In the genomic region with DNA sequence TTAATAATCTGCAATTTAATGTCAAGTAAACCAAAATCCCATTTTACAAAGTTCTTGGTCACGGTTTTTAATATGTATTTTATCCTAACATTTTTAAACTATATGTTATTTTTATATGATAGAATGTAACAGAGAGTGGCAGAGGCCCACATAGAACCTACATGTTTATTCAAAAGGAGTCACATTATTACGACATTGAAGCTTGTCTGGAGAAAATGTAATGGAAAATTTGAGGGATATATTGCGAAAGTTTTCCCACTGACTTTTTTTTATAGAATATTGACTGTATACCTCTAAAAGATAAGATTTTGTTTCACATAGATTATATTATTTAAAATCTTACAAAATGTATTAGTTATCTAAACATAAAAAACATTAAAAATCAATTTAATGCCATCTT, we compare ENCODE assay signal across 25 cellular contexts.
DNase-seq lines count a peak whose midpoint lies in the region; ATAC-seq and TF ChIP-seq lines count a peak whose summit lies in the region.
"Had no signal": no experiment of that assay in that cellular context is flagged by ENCODE, and none has a peak within 500 bp of the region (broad histone marks: within the 10 kb centered on the region; RNA-seq: fewer than 3 reads in every experiment).

No MANE protein-coding gene starts in this region.

- H2BK20ac ChIP-seq in IMR-90 (ENCODE audit: low read depth, low read length): no peak overlapping the region

- CTCF ChIA-PET in IMR-90 (lab: Yijun Ruan, JAX): interaction anchor here (0.6 to 0.9 kb wide), 2 partner anchors 100 to 287 kb away, joined by 3 read pairs; no protein-coding TSS in a partner anchor

- H3K56ac ChIP-seq in IMR-90 (ENCODE audit: extremely low read depth, insufficient read depth, low read length): no peak overlapping the region

- H3K27me3 ChIP-seq in ACC112 (ENCODE audit: insufficient read depth, low read length): no peaks in the 10 kb centered on the region
- H3K27me3 ChIP-seq in IMR-90 (ENCODE audit: control insufficient read depth, insufficient read depth, low read length): no peaks in the 10 kb centered on the region
- no peaks in the 10 kb centered on the region for H3K27me3 ChIP-seq in mesenchymal stem cell (ENCODE audit: control insufficient read depth in 1 of 2, insufficient read depth in 1 of 2, low read length in 2 of 2)
- H3K27me3 ChIP-seq: pancreas, transverse colon had no signal

- H3K79me1 ChIP-seq in IMR-90 (ENCODE audit: low read depth in 1 of 2, low read length in 2 of 2) (no peaks in the 10 kb centered on the region), mesenchymal stem cell (replicated peaks; ENCODE audit: low read length, poor library complexity, severe bottlenecking) (no peaks in the 10 kb centered on the region)

- peaks cover 7% of the 10 kb centered on the region for H3K9me3 ChIP-seq in IMR-90 (ENCODE audit: control insufficient read depth, insufficient read depth, low read length)
- H3K9me3 ChIP-seq in mesenchymal stem cell (ENCODE audit: control insufficient read depth, low read length): peaks cover 9% of the 10 kb centered on the region
- H3K9me3 ChIP-seq: pancreas, transverse colon had no signal

- H4K20me1 ChIP-seq in IMR-90 (ENCODE audit: insufficient read depth, low read length): no peaks in the 10 kb centered on the region

- peaks cover 9% of the 10 kb centered on the region for H3K4me1 ChIP-seq in ACC112 (ENCODE audit: control insufficient read depth, insufficient read depth, low read length, unreplicated experiment)
- H3K4me1 ChIP-seq in IMR-90 (ENCODE audit: control insufficient read depth, insufficient read depth, low read length): peaks cover 3% of the 10 kb centered on the region; the same call in 1 of the 2 replicates
- no peaks in the 10 kb centered on the region for H3K4me1 ChIP-seq in mesenchymal stem cell (ENCODE audit: control insufficient read depth, insufficient read depth, low read depth, low read length)
- H3K4me1 ChIP-seq: pancreas had no signal

- H3K27ac ChIP-seq in ACC112 (ENCODE audit: low read depth, low read length) (peak overlapping the region; percentile 71), IMR-90 (ENCODE audit: insufficient read depth, low read length) (no peak overlapping the region), mesenchymal stem cell (ENCODE audit: low read length, poor library complexity, severe bottlenecking) (no peak overlapping the region)
- H3K27ac ChIP-seq: pancreas had no signal

- WGBS in IMR-90 (ENCODE audit: extremely low coverage in 2 of 2, insufficient read length in 1 of 2), 2 experiments: no CpG with 5 or more reads among the region's 3 CpGs
- WGBS in mesenchymal stem cell: 57% methylated on average over 2 of the region's 3 CpGs

- H4K91ac ChIP-seq in IMR-90 (ENCODE audit: insufficient read depth, low read depth, low read length): no peak overlapping the region
- H4K91ac ChIP-seq in mesenchymal stem cell (ENCODE audit: low read length): no peak overlapping the region

- BruUV-seq in IMR-90 (replicated peaks; lab: Mats Ljungman, UMichigan): no TSS peak

- H3K9me1 ChIP-seq in IMR-90 (ENCODE audit: insufficient read depth, low read length): no peaks in the 10 kb centered on the region

- H2BK5ac ChIP-seq in IMR-90 (ENCODE audit: low read depth, low read length, poor library complexity, severe bottlenecking) (peak overlapping the region; percentile 52), mesenchymal stem cell (ENCODE audit: low read depth, low read length, poor library complexity, severe bottlenecking) (no peak overlapping the region)

- H2BK15ac ChIP-seq in IMR-90 (ENCODE audit: low read depth, low read length) (no peak overlapping the region), mesenchymal stem cell (ENCODE audit: low read depth, poor library complexity, severe bottlenecking) (no peak overlapping the region)

- DNase-seq in IMR-90: peak; percentile 53
- peak; percentile 42 for DNase-seq in dedifferentiated amniotic fluid mesenchymal stem cell (ENCODE audit: extremely low spot score)
- DNase-seq in mesenchymal stem cell: peak; percentile 87
- no peak for DNase-seq in cortex of kidney (lab: John Stamatoyannopoulos, UW)
- DNase-seq in DMS153 treated with DMSO at 0.1 percent for 48 hours (lab: John Stamatoyannopoulos, UW; ENCODE audit: unreplicated experiment): no peak
- DNase-seq: activated CD4-positive, alpha-beta T cell treated with anti-CD3 and anti-CD28 coated beads for 4 hours; activated CD8-positive, alpha-beta memory T cell treated with anti-CD3 and anti-CD28 coated beads for 24 hours; activated effector memory CD4-positive, alpha-beta T cell treated with anti-CD3 and anti-CD28 coated beads, Interleukin-2, amount 50 U/mL, for 16 hours; activated naive CD8-positive, alpha-beta T cell treated with anti-CD3 and anti-CD28 coated beads, Interleukin-2, amount 10 ng/mL, durations not matched to agents 7 days and 5 days; cerebellar nuclear complex; effector CD8-positive, alpha-beta T cell; H7; KBM-7; midbrain; naive thymus-derived CD8-positive, alpha-beta T cell; NCI-H1417 treated with DMSO at 0.1 percent for 48 hours; NCI-H2107; NCI-H446; pancreas; RPMI8226; stimulated activated CD4-positive, alpha-beta T cell treated with anti-CD3 and anti-CD28 coated beads, Interleukin-2, amount 100 ng/mL, for 48 hours; transverse colon had no signal

- H3K4me2 ChIP-seq in IMR-90 (ENCODE audit: low read depth, low read length): peak overlapping the region; percentile 20; the same call in 1 of the 2 replicates
- H3K4me2 ChIP-seq in mesenchymal stem cell (ENCODE audit: low read length, poor library complexity, severe bottlenecking): no peak overlapping the region

- H3K4ac ChIP-seq in IMR-90 (ENCODE audit: low read depth, low read length) (no peak overlapping the region), mesenchymal stem cell (ENCODE audit: low read depth in 1 of 2, low read length in 2 of 2) (no peak overlapping the region)

- H4K8ac ChIP-seq in IMR-90 (ENCODE audit: low read depth in 2 of 2, low read length in 2 of 2) (no peak overlapping the region), mesenchymal stem cell (ENCODE audit: low read length) (no peak overlapping the region)

- dilution Hi-C loops in IMR-90 (cut with HindIII; ENCODE audit: low sequenced_read_pairs, unreplicated experiment): no loop called here

- H3K14ac ChIP-seq in IMR-90 (replicated peaks; ENCODE audit: low read depth, low read length) (no peak overlapping the region), mesenchymal stem cell (ENCODE audit: low read length in 2 of 2) (no peak overlapping the region)

- H3K36me3 ChIP-seq in ACC112 (ENCODE audit: insufficient read depth, low read length): 0 out of 2 replicates have a peak, but pooled peaks cover 5% of the 10 kb centered on the region
- no peaks in the 10 kb centered on the region for H3K36me3 ChIP-seq in IMR-90 (ENCODE audit: control insufficient read depth, insufficient read depth, low read length)
- H3K36me3 ChIP-seq in mesenchymal stem cell (ENCODE audit: control insufficient read depth in 1 of 2, insufficient read depth in 2 of 2, low read depth in 1 of 2, low read length in 2 of 2): no peaks in the 10 kb centered on the region
- H3K36me3 ChIP-seq: pancreas, transverse colon had no signal

- peak; percentile 22 for ATAC-seq in IMR-90 (ENCODE audit: low read depth)
- no peak for ATAC-seq in HG02571 (IDR thresholded peaks at IDR 0.05; ENCODE audit: unreplicated experiment)
- no peak for ATAC-seq in GM21381 (IDR thresholded peaks at IDR 0.05; ENCODE audit: unreplicated experiment)
- ATAC-seq: naive thymus-derived CD8-positive, alpha-beta T cell; pancreas had no signal

- intact Hi-C loops in IMR-90 (cut with micrococcal nuclease): loop anchor here (5.0 kb wide), 1 partner anchor 93 kb away; no protein-coding TSS in a partner anchor

- no peak overlapping the region for H4K5ac ChIP-seq in IMR-90 (ENCODE audit: low read depth, low read length)

- H3K79me2 ChIP-seq in ACC112 (ENCODE audit: control insufficient read depth, insufficient read depth, low read length, unreplicated experiment): no peaks in the 10 kb centered on the region

- H3K9ac ChIP-seq in IMR-90 (ENCODE audit: low read depth, low read length) (no peak overlapping the region), mesenchymal stem cell (ENCODE audit: low read length) (peak overlapping the region; percentile 83)

- no peak overlapping the region for H3K4me3 ChIP-seq in ACC112 (ENCODE audit: low read depth, low read length)
- H3K4me3 ChIP-seq in IMR-90 (ENCODE audit: insufficient read depth, low read depth, low read length): no peak overlapping the region
- no peak overlapping the region for H3K4me3 ChIP-seq in mesenchymal stem cell (ENCODE audit: insufficient read depth in 1 of 2, low read depth in 1 of 2, low read length in 2 of 2)
- H3K4me3 ChIP-seq: pancreas, transverse colon had no signal

- H3K23ac ChIP-seq in IMR-90 (ENCODE audit: low read depth, low read length) (no peak overlapping the region), mesenchymal stem cell (ENCODE audit: low read length in 2 of 2) (no peak overlapping the region)

- no peak for TF ChIP-seq RAD21 in IMR-90 (IDR thresholded peaks at IDR 0.05; ENCODE audit: low read length)

- H2AK5ac ChIP-seq in IMR-90 (ENCODE audit: low read depth, low read length): no peak overlapping the region
- H2AK5ac ChIP-seq in mesenchymal stem cell (ENCODE audit: low read length, severe bottlenecking): no peak overlapping the region

- no peak overlapping the region for H2BK12ac ChIP-seq in mesenchymal stem cell (ENCODE audit: low read length in 2 of 2)

- TF ChIP-seq POLR2A in IMR-90 (IDR thresholded peaks at IDR 0.05; ENCODE audit: low read depth, low read length): no peak

- H2AFZ ChIP-seq in ACC112 (ENCODE audit: low read length, unreplicated experiment): peak overlapping the region; percentile 97
- no peak overlapping the region for H2AFZ ChIP-seq in IMR-90 (replicated peaks; ENCODE audit: low read length, poor library complexity)
- H2AFZ ChIP-seq in mesenchymal stem cell (ENCODE audit: low read depth, low read length): no peak overlapping the region

- POLR2A ChIA-PET in IMR-90 (lab: Charles Lee; ENCODE audit: unreplicated experiment): no interaction called here

- H2BK120ac ChIP-seq in IMR-90 (ENCODE audit: low read depth, low read length) (no peak overlapping the region), mesenchymal stem cell (ENCODE audit: low read depth, low read length) (no peak overlapping the region)

- in situ Hi-C loops in IMR-90 (cut with MboI; ENCODE audit: low sequenced_read_pairs): no loop called here

- no peak for TF ChIP-seq CTCF in IMR-90 (conservative IDR thresholded peaks at IDR 0.05; ENCODE audit: low read depth, low read length)

- H3K18ac ChIP-seq in IMR-90 (ENCODE audit: low read depth, low read length): no peak overlapping the region
- no peak overlapping the region for H3K18ac ChIP-seq in mesenchymal stem cell (ENCODE audit: low read depth in 1 of 2, low read length in 2 of 2)

- H2AK9ac ChIP-seq in IMR-90 (replicated peaks; ENCODE audit: low read depth, low read length, poor library complexity): no peak overlapping the region

TF ChIP-seq in IMR-90, 13 proteins besides CTCF, POLR2A, EP300 and RAD21 (continues in another document):
- TF ChIP-seq MAFK (IDR thresholded peaks at IDR 0.05; ENCODE audit: low read depth, low read length): no peak
- peak; percentile 92 for TF ChIP-seq CEBPB (IDR thresholded peaks at IDR 0.05; ENCODE audit: low read depth, low read length)
- no peak for TF ChIP-seq CHD1 (IDR thresholded peaks at IDR 0.05; ENCODE audit: low read depth, low read length)
- no peak for TF ChIP-seq RFX5 (IDR thresholded peaks at IDR 0.05; ENCODE audit: low read depth, low read length)
- no peak for TF ChIP-seq BHLHE40 (IDR thresholded peaks at IDR 0.05; ENCODE audit: low read depth, low read length)

Comparison
In these comparisons a context has a peak if more than half of its experiments do, and no peak if none do; other contexts are left out.
1. DNase-seq: peak in IMR-90 (single experiment), dedifferentiated amniotic fluid mesenchymal stem cell (single experiment) and mesenchymal stem cell (single experiment); none in cortex of kidney (single experiment) and DMS153 treated with DMSO at 0.1 percent for 48 hours (single experiment).